ENCODE assay signal across 8 cellular contexts in the genomic region with DNA sequence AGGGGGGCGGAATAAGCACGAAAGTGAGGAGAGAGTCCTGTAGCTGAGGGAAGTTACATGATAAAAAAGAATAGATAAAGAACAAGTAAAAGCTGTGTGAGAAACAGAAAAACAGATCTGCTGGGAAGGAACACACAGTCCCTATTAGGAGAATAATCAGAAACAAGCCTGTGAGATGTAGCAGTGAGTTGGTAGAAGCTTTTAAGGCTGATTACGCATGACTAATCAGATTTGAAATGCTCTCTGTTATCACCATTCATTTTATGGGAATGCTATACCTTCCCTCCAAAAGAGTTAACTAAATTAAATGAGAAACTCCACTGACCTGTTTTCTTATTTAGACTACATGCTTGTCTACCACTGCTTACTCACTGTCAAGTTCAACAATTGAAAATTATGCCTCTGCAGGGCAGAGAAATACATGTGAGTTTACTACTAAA. TPM values are rescaled to one million over a fixed set of nuclear protein-coding genes. Genes with fewer than 3 reads are reported as not detected.
DNase-seq lines count a peak whose midpoint lies in the region; ATAC-seq, FAIRE-seq and TF ChIP-seq lines count a peak whose summit lies in the region.
"Had no signal": no experiment of that assay in that cellular context is flagged by ENCODE, and none has a peak within 500 bp of the region (broad histone marks: within the 10 kb centered on the region; RNA-seq: fewer than 3 reads in every experiment).

No MANE protein-coding gene starts in this region.

- no peak overlapping the region for H3K4me3 ChIP-seq in Loucy (ENCODE audit: low read length, poor library complexity, severe bottlenecking)
- no peak overlapping the region for H3K4me3 ChIP-seq in bronchial epithelial cell (ENCODE audit: low read depth, low read length)
- H3K4me3 ChIP-seq in iPS-20b (ENCODE audit: low read length) = no peak overlapping the region
- H3K4me3 ChIP-seq in suprapubic skin = no peak overlapping the region

- peaks cover 98% of the 10 kb centered on the region for H3K79me2 ChIP-seq in Loucy (ENCODE audit: insufficient read depth, low read length)

- DNase-seq in bronchial epithelial cell (ENCODE audit: low read depth) (peak; percentile 73), suprapubic skin (ENCODE audit: low spot score in 2 of 2) (no peak), GM12892 (ENCODE audit: insufficient read length) (no peak)
- DNase-seq in activated naive CD4-positive, alpha-beta T cell (lab: John Stamatoyannopoulos, UW) = no peak
- DNase-seq: WERI-Rb-1 had no signal

- H3K9me3 ChIP-seq in Loucy (ENCODE audit: insufficient read depth, low read depth, low read length) = no peaks in the 10 kb centered on the region
- no peaks in the 10 kb centered on the region for H3K9me3 ChIP-seq in iPS-20b (ENCODE audit: insufficient read depth, low read depth, low read length)
- H3K9me3 ChIP-seq in suprapubic skin = no peaks in the 10 kb centered on the region

- H3K27me3 ChIP-seq in Loucy (ENCODE audit: insufficient read depth, low read length, poor library complexity, severe bottlenecking) (no peaks in the 10 kb centered on the region), bronchial epithelial cell (ENCODE audit: control insufficient read depth, insufficient read depth, low read length) (no peaks in the 10 kb centered on the region), iPS-20b (ENCODE audit: insufficient read depth, low read length) (no peaks in the 10 kb centered on the region), suprapubic skin (no peaks in the 10 kb centered on the region)

- TF ChIP-seq CTCF in Loucy (conservative IDR thresholded peaks at IDR 0.05; ENCODE audit: low read length) = no peak
- no peak for TF ChIP-seq CTCF in bronchial epithelial cell (IDR thresholded peaks at IDR 0.05; ENCODE audit: insufficient read depth, low read length, severe bottlenecking)
- TF ChIP-seq CTCF in suprapubic skin (IDR thresholded peaks at IDR 0.05) = no peak

- WGBS in suprapubic skin = 81% methylated on average over 3 of the region's 3 CpGs

- TF ChIP-seq EP300 in suprapubic skin (IDR thresholded peaks at IDR 0.05) = no peak

- no peaks in the 10 kb centered on the region for H3K9me2 ChIP-seq in Loucy (replicated peaks; ENCODE audit: low read depth, low read length)

- peak overlapping the region; percentile 10 for H3K4me2 ChIP-seq in Loucy (ENCODE audit: low read depth, low read length, poor library complexity, severe bottlenecking)

- H3K4me1 ChIP-seq in Loucy (ENCODE audit: insufficient read depth, low read length, poor library complexity, severe bottlenecking) (peaks cover 31% of the 10 kb centered on the region), iPS-20b (ENCODE audit: insufficient read depth, low read length) (peaks cover 65% of the 10 kb centered on the region), suprapubic skin (peaks cover 57% of the 10 kb centered on the region)

- H4K20me1 ChIP-seq in Loucy (ENCODE audit: insufficient read depth, low read length, poor library complexity, severe bottlenecking) = peaks cover 71% of the 10 kb centered on the region

- no peak for TF ChIP-seq POLR2A in suprapubic skin (IDR thresholded peaks at IDR 0.05)
- no peak for TF ChIP-seq POLR2A in GM12892 (IDR thresholded peaks at IDR 0.05; ENCODE audit: low read depth, low read length)

- H3K36me3 ChIP-seq in Loucy (ENCODE audit: insufficient read depth, low read length) (no peaks in the 10 kb centered on the region), bronchial epithelial cell (ENCODE audit: control insufficient read depth, insufficient read depth, low read length) (no peaks in the 10 kb centered on the region), iPS-20b (ENCODE audit: insufficient read depth, low read depth, low read length) (no peaks in the 10 kb centered on the region), suprapubic skin (no peaks in the 10 kb centered on the region)
- H3K36me3 ChIP-seq: WERI-Rb-1 had no signal

- no peak for FAIRE-seq in bronchial epithelial cell (lab: Jason Lieb, UNC)
- no peak for FAIRE-seq in GM12892 (lab: Jason Lieb, UNC)

- ATAC-seq in HG03097 (IDR thresholded peaks at IDR 0.05; ENCODE audit: low FRiP score, unreplicated experiment) = no peak

- no peak overlapping the region for H2AFZ ChIP-seq in Loucy (ENCODE audit: low read length)

- H3K27ac ChIP-seq in iPS-20b (ENCODE audit: low read length) = no peak overlapping the region
- H3K27ac ChIP-seq in suprapubic skin = peak overlapping the region; percentile 52
- H3K27ac ChIP-seq: WERI-Rb-1 had no signal

- no peaks in the 10 kb centered on the region for H3F3A ChIP-seq in Loucy (ENCODE audit: low read depth)

- H3K9ac ChIP-seq in Loucy (ENCODE audit: low read depth, low read length, poor library complexity, severe bottlenecking) (no peak overlapping the region), iPS-20b (ENCODE audit: low read depth, low read length) (0 out of 2 replicates have a peak overlapping the region, but pooled peaks have one; percentile 5)

RNA-seq across cellular contexts. Expression of a gene that starts 15.8 kb away (rescaled TPM):
- total RNA-seq in bronchial epithelial cell = 31.1 and 38.3 TPM in 2 replicates
- 100 to 1,000 TPM in 1 of 4 donors, 10 to 100 TPM in 3; 44.5 to 187 (median 70.4) TPM for total RNA-seq in suprapubic skin
- polyA plus RNA-seq in GM12892 (2012; ENCODE audit: missing spikeins) = 32.1 TPM

RNA-seq across cellular contexts. Expression of a gene that starts 56.3 kb away (rescaled TPM):
- total RNA-seq in bronchial epithelial cell (39.2 and 43.4 TPM in 2 replicates), suprapubic skin (10 to 100 TPM; 12.0 to 25.0 (median 16.0) TPM)
- polyA plus RNA-seq in GM12892 (2012; ENCODE audit: missing spikeins) = 129 TPM
